8 cellular contexts compared by ENCODE assay signal in genomic region chr6:73675466-73676098, GRCh38. TPM values are rescaled to one million over a fixed set of nuclear protein-coding genes. Genes with fewer than 3 reads are reported as not detected.
DNase-seq lines count a peak whose midpoint lies in the region; ATAC-seq and TF ChIP-seq lines count a peak whose summit lies in the region.

No MANE protein-coding gene starts in this region.

- ATAC-seq in DND-41 (ENCODE audit: insufficient read depth, low read depth) (peak; percentile 98), GM21381 (IDR thresholded peaks at IDR 0.05; ENCODE audit: unreplicated experiment) (peak; percentile 95), upper lobe of right lung (peak; percentile 98)

- intact Hi-C loops in activated T-helper 1 cell treated with anti-CD3 and anti-CD28 coated beads, Interleukin-12 subunit alpha, Interleukin-12 subunit beta, Interleukin-2, Interleukin-4 antibody, amounts not matched to agents 30 ng/mL and 10 ng/mL and 1 ng/mL, durations not matched to agents 14 hours and 24 hours and 36 hours (cut with micrococcal nuclease) = loop anchor here (1.0 to 10.0 kb wide), 5 partner anchors 20 to 1537 kb away; no protein-coding TSS in a partner anchor
- intact Hi-C loops in upper lobe of right lung (cut with DNase I) = loop anchor here (10.0 kb wide), 2 partner anchors 59 to 1539 kb away; no protein-coding TSS in a partner anchor

- DNase-seq in DND-41 (peak; percentile 68), HK-2 (ENCODE audit: unreplicated experiment) (peak; percentile 87), RPMI7951 (ENCODE audit: low read depth) (peak; percentile 75), fibroblast of villous mesenchyme (ENCODE audit: low read depth) (peak; percentile 78), osteoblast (ENCODE audit: insufficient read length, low spot score, missing footprints) (peak; percentile 80), upper lobe of right lung (no peak)
- peak; percentile 57 for DNase-seq in activated T-helper 1 cell treated with anti-CD3 and anti-CD28 coated beads, Interleukin-12 subunit alpha, Interleukin-12 subunit beta, Interleukin-2, Interleukin-4 antibody, amounts not matched to agents 30 ng/mL and 10 ng/mL and 1 ng/mL, durations not matched to agents 14 hours and 24 hours and 36 hours (ENCODE audit: low spot score)

- H3K4me3 ChIP-seq in DND-41 (ENCODE audit: low read depth in 1 of 2, low read length in 2 of 2) = no peak overlapping the region
- H3K4me3 ChIP-seq in fibroblast of villous mesenchyme (ENCODE audit: low read depth, low read length) = no peak overlapping the region
- no peak overlapping the region for H3K4me3 ChIP-seq in osteoblast (ENCODE audit: insufficient read depth, low read length)
- H3K4me3 ChIP-seq in upper lobe of right lung = no peak overlapping the region

- no peaks in the 10 kb centered on the region for H3K9me3 ChIP-seq in DND-41 (ENCODE audit: insufficient read depth, low read length, severe bottlenecking)
- H3K9me3 ChIP-seq in osteoblast (ENCODE audit: low read depth, low read length) = no peaks in the 10 kb centered on the region
- no peaks in the 10 kb centered on the region for H3K9me3 ChIP-seq in upper lobe of right lung

- H2AFZ ChIP-seq in DND-41 (ENCODE audit: low read depth, low read length) (no peak overlapping the region), osteoblast (ENCODE audit: low read length) (no peak overlapping the region)

- H4K20me1 ChIP-seq in DND-41 (ENCODE audit: insufficient read depth, low read length) = no peaks in the 10 kb centered on the region
- no peaks in the 10 kb centered on the region for H4K20me1 ChIP-seq in osteoblast (ENCODE audit: insufficient read depth, low read length)

- no peak overlapping the region for H3K4me2 ChIP-seq in DND-41 (ENCODE audit: insufficient read depth, low read length)
- no peak overlapping the region for H3K4me2 ChIP-seq in osteoblast (ENCODE audit: insufficient read depth, low read length)

- H3K27me3 ChIP-seq in DND-41 (ENCODE audit: insufficient read depth, low read length, poor library complexity) = no peaks in the 10 kb centered on the region
- H3K27me3 ChIP-seq in osteoblast (ENCODE audit: insufficient read depth, low read length) = no peaks in the 10 kb centered on the region
- no peaks in the 10 kb centered on the region for H3K27me3 ChIP-seq in upper lobe of right lung

- H3K36me3 ChIP-seq in DND-41 (ENCODE audit: insufficient read depth, low read length) (no peaks in the 10 kb centered on the region), osteoblast (ENCODE audit: insufficient read depth, low read length) (no peaks in the 10 kb centered on the region), upper lobe of right lung (no peaks in the 10 kb centered on the region)

- peaks cover 6% of the 10 kb centered on the region for H3K4me1 Mint-ChIP-seq in activated T-helper 1 cell treated with anti-CD3 and anti-CD28 coated beads, Interleukin-12 subunit alpha, Interleukin-12 subunit beta, Interleukin-2, Interleukin-4 antibody, amounts not matched to agents 30 ng/mL and 10 ng/mL and 1 ng/mL, durations not matched to agents 14 hours and 24 hours and 36 hours (ENCODE audit: low read depth)

- no peaks in the 10 kb centered on the region for H3K36me3 Mint-ChIP-seq in activated T-helper 1 cell treated with anti-CD3 and anti-CD28 coated beads, Interleukin-12 subunit alpha, Interleukin-12 subunit beta, Interleukin-2, Interleukin-4 antibody, amounts not matched to agents 30 ng/mL and 10 ng/mL and 1 ng/mL, durations not matched to agents 14 hours and 24 hours and 36 hours (ENCODE audit: low read depth)

- no peak overlapping the region for H3K27ac ChIP-seq in DND-41 (ENCODE audit: low read length)
- H3K27ac ChIP-seq in osteoblast (ENCODE audit: low read depth, low read length) = no peak overlapping the region
- no peak overlapping the region for H3K27ac ChIP-seq in upper lobe of right lung

- H3K4me1 ChIP-seq in DND-41 (ENCODE audit: insufficient read depth, low read length) (no peaks in the 10 kb centered on the region), osteoblast (ENCODE audit: insufficient read depth, low read length) (peaks cover 4% of the 10 kb centered on the region), upper lobe of right lung (no peaks in the 10 kb centered on the region)

- no peak overlapping the region for H3K27ac Mint-ChIP-seq in activated T-helper 1 cell treated with anti-CD3 and anti-CD28 coated beads, Interleukin-12 subunit alpha, Interleukin-12 subunit beta, Interleukin-2, Interleukin-4 antibody, amounts not matched to agents 30 ng/mL and 10 ng/mL and 1 ng/mL, durations not matched to agents 14 hours and 24 hours and 36 hours

- H3K9me3 Mint-ChIP-seq in activated T-helper 1 cell treated with anti-CD3 and anti-CD28 coated beads, Interleukin-12 subunit alpha, Interleukin-12 subunit beta, Interleukin-2, Interleukin-4 antibody, amounts not matched to agents 30 ng/mL and 10 ng/mL and 1 ng/mL, durations not matched to agents 14 hours and 24 hours and 36 hours = no peaks in the 10 kb centered on the region

- H3K4me3 Mint-ChIP-seq in activated T-helper 1 cell treated with anti-CD3 and anti-CD28 coated beads, Interleukin-12 subunit alpha, Interleukin-12 subunit beta, Interleukin-2, Interleukin-4 antibody, amounts not matched to agents 30 ng/mL and 10 ng/mL and 1 ng/mL, durations not matched to agents 14 hours and 24 hours and 36 hours = no peak overlapping the region

- no peaks in the 10 kb centered on the region for H3K79me2 ChIP-seq in DND-41 (ENCODE audit: insufficient read depth, low read length)
- H3K79me2 ChIP-seq in osteoblast (ENCODE audit: insufficient read depth, low read length) = no peaks in the 10 kb centered on the region

- peaks cover 16% of the 10 kb centered on the region for H3K27me3 Mint-ChIP-seq in activated T-helper 1 cell treated with anti-CD3 and anti-CD28 coated beads, Interleukin-12 subunit alpha, Interleukin-12 subunit beta, Interleukin-2, Interleukin-4 antibody, amounts not matched to agents 30 ng/mL and 10 ng/mL and 1 ng/mL, durations not matched to agents 14 hours and 24 hours and 36 hours (ENCODE audit: insufficient read depth)

- H3K9ac ChIP-seq in DND-41 (ENCODE audit: low read depth, low read length) = no peak overlapping the region

- TF ChIP-seq CTCF in DND-41 (IDR thresholded peaks at IDR 0.05; ENCODE audit: borderline replicate concordance, extremely low read depth, low read length, poor library complexity, severe bottlenecking) (peak; percentile 94), fibroblast of villous mesenchyme (IDR thresholded peaks at IDR 0.05; ENCODE audit: insufficient read depth, low read depth, low read length) (peak; percentile 91), osteoblast (IDR thresholded peaks at IDR 0.05; ENCODE audit: extremely low read depth, low read depth, low read length) (peak; percentile 96), upper lobe of right lung (IDR thresholded peaks at IDR 0.05) (peak; percentile 89)

RNA-seq across cellular contexts. Expression of gene CD109, which starts 20.4 kb away (rescaled TPM):
- total RNA-seq in RPMI7951 (2014; rRNA removed; shearing (Covaris generic)) = 67.4 and 75.9 TPM in 2 replicates
- 27.1 and 29.3 TPM in 2 replicates for total RNA-seq in activated T-helper 1 cell treated with anti-CD3 and anti-CD28 coated beads, Interleukin-12 subunit alpha, Interleukin-12 subunit beta, Interleukin-2, Interleukin-4 antibody, amounts not matched to agents 30 ng/mL and 10 ng/mL and 1 ng/mL, durations not matched to agents 14 hours and 24 hours and 36 hours
- total RNA-seq in fibroblast of villous mesenchyme = 27.2 and 43.2 TPM in 2 replicates
- 85.5 and 93.4 TPM in 2 replicates for total RNA-seq in osteoblast
- total RNA-seq in upper lobe of right lung = 22.1 TPM

RNA-seq across cellular contexts. Expression of gene SLC17A5, which starts 21.8 kb away (rescaled TPM):
- 13.9 and 19.1 TPM in 2 replicates for total RNA-seq in RPMI7951 (2014; rRNA removed; shearing (Covaris generic))
- 4.5 and 5.1 TPM in 2 replicates for total RNA-seq in activated T-helper 1 cell treated with anti-CD3 and anti-CD28 coated beads, Interleukin-12 subunit alpha, Interleukin-12 subunit beta, Interleukin-2, Interleukin-4 antibody, amounts not matched to agents 30 ng/mL and 10 ng/mL and 1 ng/mL, durations not matched to agents 14 hours and 24 hours and 36 hours
- total RNA-seq in fibroblast of villous mesenchyme (40.3 and 46.6 TPM in 2 replicates), osteoblast (38.3 and 38.7 TPM in 2 replicates), upper lobe of right lung (26.5 TPM)
